Comparison of ENCODE assay signal across 1 cellular context in the genomic region with DNA sequence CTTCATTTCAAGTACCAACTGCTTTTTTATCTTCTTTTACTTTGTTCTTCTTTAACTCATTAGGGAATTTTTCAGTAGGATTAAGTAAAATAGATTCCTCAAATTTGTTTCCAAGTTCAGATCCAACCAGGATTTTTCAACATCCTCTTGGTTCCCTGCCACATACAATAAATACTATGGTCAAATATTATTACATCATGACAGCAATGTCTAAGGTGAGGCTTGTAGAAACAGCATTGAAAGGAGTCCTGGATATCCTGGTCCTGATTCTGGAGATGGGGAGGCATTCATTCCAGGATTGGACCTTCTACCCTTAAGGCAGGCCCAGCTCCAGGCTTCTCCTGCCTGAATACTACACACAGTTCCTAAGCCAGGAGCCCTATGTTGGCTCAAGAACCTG.
TF ChIP-seq lines count a peak whose summit lies in the region.

No MANE protein-coding gene starts in this region.

TF ChIP-seq in HepG2, 621 proteins besides CTCF, POLR2A, EP300 and RAD21 (continued from another document):
- TF ChIP-seq, protein P1, sequence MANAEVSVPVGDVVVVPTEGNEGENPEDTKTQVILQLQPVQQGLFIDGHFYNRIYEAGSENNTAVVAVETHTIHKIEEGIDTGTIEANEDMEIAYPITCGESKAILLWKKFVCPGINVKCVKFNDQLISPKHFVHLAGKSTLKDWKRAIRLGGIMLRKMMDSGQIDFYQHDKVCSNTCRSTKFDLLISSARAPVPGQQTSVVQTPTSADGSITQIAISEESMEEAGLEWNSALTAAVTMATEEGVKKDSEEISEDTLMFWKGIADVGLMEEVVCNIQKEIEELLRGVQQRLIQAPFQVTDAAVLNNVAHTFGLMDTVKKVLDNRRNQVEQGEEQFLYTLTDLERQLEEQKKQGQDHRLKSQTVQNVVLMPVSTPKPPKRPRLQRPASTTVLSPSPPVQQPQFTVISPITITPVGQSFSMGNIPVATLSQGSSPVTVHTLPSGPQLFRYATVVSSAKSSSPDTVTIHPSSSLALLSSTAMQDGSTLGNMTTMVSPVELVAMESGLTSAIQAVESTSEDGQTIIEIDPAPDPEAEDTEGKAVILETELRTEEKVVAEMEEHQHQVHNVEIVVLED (CRISPR knock-in tag; IDR thresholded peaks at IDR 0.05; ENCODE audit: borderline replicate concordance) = no peak
- TF ChIP-seq, protein P2, sequence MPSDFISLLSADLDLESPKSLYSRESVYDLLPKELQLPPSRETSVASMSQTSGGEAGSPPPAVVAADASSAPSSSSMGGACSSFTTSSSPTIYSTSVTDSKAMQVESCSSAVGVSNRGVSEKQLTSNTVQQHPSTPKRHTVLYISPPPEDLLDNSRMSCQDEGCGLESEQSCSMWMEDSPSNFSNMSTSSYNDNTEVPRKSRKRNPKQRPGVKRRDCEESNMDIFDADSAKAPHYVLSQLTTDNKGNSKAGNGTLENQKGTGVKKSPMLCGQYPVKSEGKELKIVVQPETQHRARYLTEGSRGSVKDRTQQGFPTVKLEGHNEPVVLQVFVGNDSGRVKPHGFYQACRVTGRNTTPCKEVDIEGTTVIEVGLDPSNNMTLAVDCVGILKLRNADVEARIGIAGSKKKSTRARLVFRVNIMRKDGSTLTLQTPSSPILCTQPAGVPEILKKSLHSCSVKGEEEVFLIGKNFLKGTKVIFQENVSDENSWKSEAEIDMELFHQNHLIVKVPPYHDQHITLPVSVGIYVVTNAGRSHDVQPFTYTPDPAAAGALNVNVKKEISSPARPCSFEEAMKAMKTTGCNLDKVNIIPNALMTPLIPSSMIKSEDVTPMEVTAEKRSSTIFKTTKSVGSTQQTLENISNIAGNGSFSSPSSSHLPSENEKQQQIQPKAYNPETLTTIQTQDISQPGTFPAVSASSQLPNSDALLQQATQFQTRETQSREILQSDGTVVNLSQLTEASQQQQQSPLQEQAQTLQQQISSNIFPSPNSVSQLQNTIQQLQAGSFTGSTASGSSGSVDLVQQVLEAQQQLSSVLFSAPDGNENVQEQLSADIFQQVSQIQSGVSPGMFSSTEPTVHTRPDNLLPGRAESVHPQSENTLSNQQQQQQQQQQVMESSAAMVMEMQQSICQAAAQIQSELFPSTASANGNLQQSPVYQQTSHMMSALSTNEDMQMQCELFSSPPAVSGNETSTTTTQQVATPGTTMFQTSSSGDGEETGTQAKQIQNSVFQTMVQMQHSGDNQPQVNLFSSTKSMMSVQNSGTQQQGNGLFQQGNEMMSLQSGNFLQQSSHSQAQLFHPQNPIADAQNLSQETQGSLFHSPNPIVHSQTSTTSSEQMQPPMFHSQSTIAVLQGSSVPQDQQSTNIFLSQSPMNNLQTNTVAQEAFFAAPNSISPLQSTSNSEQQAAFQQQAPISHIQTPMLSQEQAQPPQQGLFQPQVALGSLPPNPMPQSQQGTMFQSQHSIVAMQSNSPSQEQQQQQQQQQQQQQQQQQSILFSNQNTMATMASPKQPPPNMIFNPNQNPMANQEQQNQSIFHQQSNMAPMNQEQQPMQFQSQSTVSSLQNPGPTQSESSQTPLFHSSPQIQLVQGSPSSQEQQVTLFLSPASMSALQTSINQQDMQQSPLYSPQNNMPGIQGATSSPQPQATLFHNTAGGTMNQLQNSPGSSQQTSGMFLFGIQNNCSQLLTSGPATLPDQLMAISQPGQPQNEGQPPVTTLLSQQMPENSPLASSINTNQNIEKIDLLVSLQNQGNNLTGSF (CRISPR knock-in tag; IDR thresholded peaks at IDR 0.05) = no peak
- TF ChIP-seq ARNT2 (CRISPR knock-in tag; IDR thresholded peaks at IDR 0.05; ENCODE audit: low read depth) = no peak
- no peak for TF ChIP-seq ZKSCAN5 (CRISPR knock-in tag; IDR thresholded peaks at IDR 0.05)
- no peak for TF ChIP-seq SNAPC2 (CRISPR knock-in tag; IDR thresholded peaks at IDR 0.05)
- TF ChIP-seq, protein P3, sequence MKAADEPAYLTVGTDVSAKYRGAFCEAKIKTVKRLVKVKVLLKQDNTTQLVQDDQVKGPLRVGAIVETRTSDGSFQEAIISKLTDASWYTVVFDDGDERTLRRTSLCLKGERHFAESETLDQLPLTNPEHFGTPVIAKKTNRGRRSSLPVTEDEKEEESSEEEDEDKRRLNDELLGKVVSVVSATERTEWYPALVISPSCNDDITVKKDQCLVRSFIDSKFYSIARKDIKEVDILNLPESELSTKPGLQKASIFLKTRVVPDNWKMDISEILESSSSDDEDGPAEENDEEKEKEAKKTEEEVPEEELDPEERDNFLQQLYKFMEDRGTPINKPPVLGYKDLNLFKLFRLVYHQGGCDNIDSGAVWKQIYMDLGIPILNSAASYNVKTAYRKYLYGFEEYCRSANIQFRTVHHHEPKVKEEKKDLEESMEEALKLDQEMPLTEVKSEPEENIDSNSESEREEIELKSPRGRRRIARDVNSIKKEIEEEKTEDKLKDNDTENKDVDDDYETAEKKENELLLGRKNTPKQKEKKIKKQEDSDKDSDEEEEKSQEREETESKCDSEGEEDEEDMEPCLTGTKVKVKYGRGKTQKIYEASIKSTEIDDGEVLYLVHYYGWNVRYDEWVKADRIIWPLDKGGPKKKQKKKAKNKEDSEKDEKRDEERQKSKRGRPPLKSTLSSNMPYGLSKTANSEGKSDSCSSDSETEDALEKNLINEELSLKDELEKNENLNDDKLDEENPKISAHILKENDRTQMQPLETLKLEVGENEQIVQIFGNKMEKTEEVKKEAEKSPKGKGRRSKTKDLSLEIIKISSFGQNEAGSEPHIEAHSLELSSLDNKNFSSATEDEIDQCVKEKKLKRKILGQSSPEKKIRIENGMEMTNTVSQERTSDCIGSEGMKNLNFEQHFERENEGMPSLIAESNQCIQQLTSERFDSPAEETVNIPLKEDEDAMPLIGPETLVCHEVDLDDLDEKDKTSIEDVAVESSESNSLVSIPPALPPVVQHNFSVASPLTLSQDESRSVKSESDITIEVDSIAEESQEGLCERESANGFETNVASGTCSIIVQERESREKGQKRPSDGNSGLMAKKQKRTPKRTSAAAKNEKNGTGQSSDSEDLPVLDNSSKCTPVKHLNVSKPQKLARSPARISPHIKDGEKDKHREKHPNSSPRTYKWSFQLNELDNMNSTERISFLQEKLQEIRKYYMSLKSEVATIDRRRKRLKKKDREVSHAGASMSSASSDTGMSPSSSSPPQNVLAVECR (CRISPR knock-in tag; IDR thresholded peaks at IDR 0.05; ENCODE audit: borderline replicate concordance) = no peak
- no peak for TF ChIP-seq HHEX (CRISPR knock-in tag; IDR thresholded peaks at IDR 0.05)
- TF ChIP-seq HNRNPK (IDR thresholded peaks at IDR 0.05; ENCODE audit: low read depth, low read length, poor library complexity, severe bottlenecking) = no peak
- TF ChIP-seq, protein P4, sequence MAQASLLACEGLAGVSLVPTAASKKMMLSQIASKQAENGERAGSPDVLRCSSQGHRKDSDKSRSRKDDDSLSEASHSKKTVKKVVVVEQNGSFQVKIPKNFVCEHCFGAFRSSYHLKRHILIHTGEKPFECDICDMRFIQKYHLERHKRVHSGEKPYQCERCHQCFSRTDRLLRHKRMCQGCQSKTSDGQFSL (CRISPR knock-in tag; IDR thresholded peaks at IDR 0.05) = no peak
- TF ChIP-seq ZNF230 (CRISPR knock-in tag; IDR thresholded peaks at IDR 0.05) = no peak
TF ChIP-seq in HepG2: peak in this region for 0.
